Comparison of ENCODE assay signal across 21 cellular contexts in genomic region chr19:1969176-1970002, GRCh38.
"Had no signal": no experiment of that assay in that cellular context is flagged by ENCODE, and none has a peak within 500 bp of the region (broad histone marks: within the 10 kb centered on the region; RNA-seq: fewer than 3 reads in every experiment).

No MANE protein-coding gene starts in this region.

- H3K4me3 Mint-ChIP-seq: activated naive CD8-positive, alpha-beta T cell treated with anti-CD3 and anti-CD28 coated beads, Interleukin-2, amount 10 ng/mL, durations not matched to agents 7 days and 5 days; activated T-cell treated with anti-CD3 and anti-CD28 coated beads, Interleukin-2, amount 50 U/mL, for 24 hours; activated T-helper 17 cell treated with anti-CD3 and anti-CD28 coated beads, Interleukin-2, amount 50 U/mL, for 72 hours; stimulated activated effector memory CD8-positive, alpha-beta T cell treated with anti-CD3 and anti-CD28 coated beads, Interleukin-12 subunit alpha, Interleukin-12 subunit beta, amount 100 ng/mL, for 72 hours; T-helper 2 cell treated with Interferon-gamma antibody and Interleukin-4, amounts not matched to agents 5 μg/mL and 100 μg/mL, for 36 hours had no signal

- H3K4me3 ChIP-seq: breast epithelium, lung, transverse colon had no signal

- H3K9me3 Mint-ChIP-seq: activated naive CD8-positive, alpha-beta T cell treated with anti-CD3 and anti-CD28 coated beads, Interleukin-2, amount 10 ng/mL, durations not matched to agents 7 days and 5 days; activated T-cell treated with anti-CD3 and anti-CD28 coated beads, Interleukin-2, amount 50 U/mL, for 24 hours; activated T-helper 17 cell treated with anti-CD3 and anti-CD28 coated beads, Interleukin-2, amount 50 U/mL, for 72 hours; naive thymus-derived CD8-positive, alpha-beta T cell; stimulated activated effector memory CD8-positive, alpha-beta T cell treated with anti-CD3 and anti-CD28 coated beads, Interleukin-12 subunit alpha, Interleukin-12 subunit beta, amount 100 ng/mL, for 72 hours; T-helper 2 cell treated with Interferon-gamma antibody and Interleukin-4, amounts not matched to agents 5 μg/mL and 100 μg/mL, for 36 hours had no signal

- H3K9me3 ChIP-seq: breast epithelium, transverse colon had no signal

- ATAC-seq: activated T-helper 17 cell treated with anti-CD3 and anti-CD28 coated beads, Interleukin-2, amount 50 U/mL, for 72 hours; naive thymus-derived CD8-positive, alpha-beta T cell; sciatic nerve; stimulated activated effector memory CD8-positive, alpha-beta T cell treated with anti-CD3 and anti-CD28 coated beads, Interleukin-12 subunit alpha, Interleukin-12 subunit beta, amount 100 ng/mL, for 72 hours had no signal

- H3K36me3 ChIP-seq: breast epithelium, transverse colon had no signal

- DNase-seq: activated CD8-positive, alpha-beta memory T cell treated with anti-CD3 and anti-CD28 coated beads for 24 hours; activated CD8-positive, alpha-beta memory T cell treated with anti-CD3 and anti-CD28 coated beads, Interleukin-2, amount 50 U/mL, for 4 hours; activated naive CD4-positive, alpha-beta T cell; activated naive CD8-positive, alpha-beta T cell treated with anti-CD3 and anti-CD28 coated beads, Interleukin-2, amount 10 ng/mL, durations not matched to agents 7 days and 5 days; activated T-cell treated with anti-CD3 and anti-CD28 coated beads, Interleukin-2, amount 50 U/mL, for 24 hours; amniotic stem cell; cerebellar nuclear complex; cortex of kidney; foreskin fibroblast; naive thymus-derived CD8-positive, alpha-beta T cell; nucleus accumbens; small intestine; stimulated activated CD4-positive, alpha-beta T cell treated with anti-CD3 and anti-CD28 coated beads, Interleukin-2, amount 100 ng/mL, for 24 hours; SW 1271; transverse colon had no signal

- H3K4me1 ChIP-seq: breast epithelium, transverse colon had no signal

- H3K27ac ChIP-seq: transverse colon had no signal

- H3K27me3 Mint-ChIP-seq: activated naive CD8-positive, alpha-beta T cell treated with anti-CD3 and anti-CD28 coated beads, Interleukin-2, amount 10 ng/mL, durations not matched to agents 7 days and 5 days; activated T-cell treated with anti-CD3 and anti-CD28 coated beads, Interleukin-2, amount 50 U/mL, for 24 hours; activated T-helper 17 cell treated with anti-CD3 and anti-CD28 coated beads, Interleukin-2, amount 50 U/mL, for 72 hours; naive thymus-derived CD8-positive, alpha-beta T cell had no signal

- H3K27me3 ChIP-seq: breast epithelium, transverse colon had no signal

- H3K27ac Mint-ChIP-seq: activated T-helper 17 cell treated with anti-CD3 and anti-CD28 coated beads, Interleukin-2, amount 50 U/mL, for 72 hours; stimulated activated effector memory CD8-positive, alpha-beta T cell treated with anti-CD3 and anti-CD28 coated beads, Interleukin-12 subunit alpha, Interleukin-12 subunit beta, amount 100 ng/mL, for 72 hours; T-helper 2 cell treated with Interferon-gamma antibody and Interleukin-4, amounts not matched to agents 5 μg/mL and 100 μg/mL, for 36 hours had no signal
